In the genomic region with DNA sequence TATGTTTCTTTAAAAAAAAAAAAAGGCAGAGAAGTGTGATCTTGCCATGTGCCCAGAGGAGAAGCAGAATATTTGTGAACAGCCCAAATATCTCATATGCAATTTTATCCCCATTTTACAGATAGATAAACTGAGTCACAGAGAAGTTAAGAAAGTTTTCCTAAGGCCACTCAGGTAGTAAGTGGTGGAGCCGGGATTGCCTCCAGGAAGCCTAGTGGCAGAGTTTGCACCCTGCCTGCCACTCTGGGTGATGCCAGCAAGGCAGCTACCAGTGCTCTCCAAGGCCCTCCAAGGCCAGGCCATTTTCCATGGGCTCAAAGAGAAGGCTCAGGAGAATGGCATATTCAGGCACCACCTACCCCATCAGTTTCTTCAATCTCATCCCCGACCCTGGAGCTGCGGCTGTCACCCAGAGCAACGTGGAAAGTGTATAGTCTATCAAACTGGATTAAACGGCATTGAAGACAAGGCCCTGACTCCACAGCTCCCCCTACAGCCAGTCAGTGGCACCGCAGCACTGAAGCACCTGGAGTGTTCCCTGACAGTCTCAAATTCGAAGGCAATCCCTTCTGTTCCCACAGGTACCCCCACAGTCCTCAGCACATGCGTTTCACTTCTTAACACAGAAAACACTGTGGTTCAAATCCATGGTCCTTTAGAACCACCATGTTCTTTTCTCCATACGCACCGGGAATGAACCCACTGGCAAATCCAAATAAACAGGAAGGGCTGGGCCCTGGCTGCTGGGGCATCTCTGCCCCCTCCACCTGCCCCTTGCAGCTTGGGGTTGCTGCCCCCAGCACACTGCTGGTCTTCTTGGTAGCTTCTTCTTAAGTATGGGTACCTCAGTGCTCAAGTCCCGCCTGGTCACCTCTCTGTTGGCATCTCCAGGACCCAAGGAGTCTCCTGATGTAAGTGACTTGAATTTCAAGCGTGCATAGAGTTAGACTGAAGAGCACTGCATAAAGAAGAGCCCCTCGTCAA, we compare ENCODE assay signal across 8 cellular contexts.
DNase-seq lines count a peak whose midpoint lies in the region; ATAC-seq and TF ChIP-seq lines count a peak whose summit lies in the region.

No MANE protein-coding gene starts in this region.

- H3K27me3 ChIP-seq in hepatocyte (no peaks in the 10 kb centered on the region), suprapubic skin (peaks cover 18% of the 10 kb centered on the region)

- peak; percentile 53 for TF ChIP-seq CTCF in hepatocyte (IDR thresholded peaks at IDR 0.05; ENCODE audit: poor library complexity)
- TF ChIP-seq CTCF in suprapubic skin (IDR thresholded peaks at IDR 0.05), result peak; percentile 41 to 90

- H3K9me3 Mint-ChIP-seq in activated naive CD8-positive, alpha-beta T cell treated with anti-CD3 and anti-CD28 coated beads for 36 hours, result no peaks in the 10 kb centered on the region
- no peaks in the 10 kb centered on the region for H3K9me3 Mint-ChIP-seq in T-cell

- ATAC-seq in GM21723 (IDR thresholded peaks at IDR 0.05; ENCODE audit: unreplicated experiment) (no peak), T-cell (replicated peaks in 1 of 4) (no peak)

- no peaks in the 10 kb centered on the region for H3K4me1 Mint-ChIP-seq in activated naive CD8-positive, alpha-beta T cell treated with anti-CD3 and anti-CD28 coated beads for 36 hours
- no peaks in the 10 kb centered on the region for H3K4me1 Mint-ChIP-seq in T-cell

- H3K36me3 Mint-ChIP-seq in activated naive CD8-positive, alpha-beta T cell treated with anti-CD3 and anti-CD28 coated beads for 36 hours, result no peaks in the 10 kb centered on the region
- H3K36me3 Mint-ChIP-seq in T-cell, result no peaks in the 10 kb centered on the region

- no peak for TF ChIP-seq EP300 in suprapubic skin (IDR thresholded peaks at IDR 0.05)

- H3K9me3 ChIP-seq in hepatocyte (ENCODE audit: low read depth) (no peaks in the 10 kb centered on the region), suprapubic skin (no peaks in the 10 kb centered on the region)

- H3K4me3 Mint-ChIP-seq in activated naive CD8-positive, alpha-beta T cell treated with anti-CD3 and anti-CD28 coated beads for 36 hours, result no peak overlapping the region
- no peak overlapping the region for H3K4me3 Mint-ChIP-seq in T-cell

- DNase-seq in A172 (ENCODE audit: low spot score), result peak; percentile 46
- peak; percentile 48 for DNase-seq in EH (ENCODE audit: low read depth)
- DNase-seq in NCI-H2029 treated with DMSO at 0.1 percent for 48 hours (lab: John Stamatoyannopoulos, UW), result peak; percentile 26
- DNase-seq in activated naive CD8-positive, alpha-beta T cell treated with anti-CD3 and anti-CD28 coated beads for 36 hours, result peak; percentile 15
- DNase-seq in hepatocyte (ENCODE audit: low spot score), result no peak
- DNase-seq in suprapubic skin (ENCODE audit: low spot score in 2 of 2), result no peak
- DNase-seq in T-cell, result no peak

- WGBS in hepatocyte (ENCODE audit: low lambda C conversion rate, missing lambda C conversion rate), result 57% methylated on average over 13 of the region's 13 CpGs
- 60% methylated on average over 10 of the region's 13 CpGs for WGBS in suprapubic skin

- no peak overlapping the region for H3K27ac Mint-ChIP-seq in activated naive CD8-positive, alpha-beta T cell treated with anti-CD3 and anti-CD28 coated beads for 36 hours
- no peak overlapping the region for H3K27ac Mint-ChIP-seq in T-cell

- POLR2A ChIA-PET in T-cell (lab: Charles Lee), result no interaction called here

- CTCF ChIA-PET in T-cell (lab: Charles Lee), result interaction anchor here in 1 of 2 donors (0.6 kb wide), 1 partner anchor 879 kb away, joined by 6 read pairs; no protein-coding TSS in a partner anchor

- H3K4me3 ChIP-seq in hepatocyte, result no peak overlapping the region
- no peak overlapping the region for H3K4me3 ChIP-seq in suprapubic skin

- no peaks in the 10 kb centered on the region for H3K79me2 ChIP-seq in hepatocyte

- no peak overlapping the region for H3K4me2 ChIP-seq in hepatocyte

- H3K27ac ChIP-seq in hepatocyte, result peak overlapping the region; percentile 75
- H3K27ac ChIP-seq in suprapubic skin, result no peak overlapping the region

- H3K27me3 Mint-ChIP-seq in activated naive CD8-positive, alpha-beta T cell treated with anti-CD3 and anti-CD28 coated beads for 36 hours, result peaks cover 39% of the 10 kb centered on the region
- peaks cover 31 to 33% of the 10 kb centered on the region in 2 donors for H3K27me3 Mint-ChIP-seq in T-cell

- H3K9me2 ChIP-seq in hepatocyte (replicated peaks; ENCODE audit: insufficient read depth), result no peaks in the 10 kb centered on the region

- H3K4me1 ChIP-seq in hepatocyte (ENCODE audit: insufficient read depth), result peaks cover 31% of the 10 kb centered on the region
- H3K4me1 ChIP-seq in suprapubic skin, result peaks cover 6% of the 10 kb centered on the region

- no peak for TF ChIP-seq POLR2A in suprapubic skin (IDR thresholded peaks at IDR 0.05)

- no peaks in the 10 kb centered on the region for H4K20me1 ChIP-seq in hepatocyte (ENCODE audit: insufficient read depth, poor library complexity, severe bottlenecking)

- H3K36me3 ChIP-seq in hepatocyte (replicated peaks; ENCODE audit: insufficient read depth, low read depth) (no peaks in the 10 kb centered on the region), suprapubic skin (no peaks in the 10 kb centered on the region)

- H2AFZ ChIP-seq in hepatocyte, result no peak overlapping the region

Comparison
In these comparisons a context has a peak if more than half of its experiments do, and no peak if none do; other contexts are left out.
1. DNase-seq: peak in A172 (single experiment), EH (single experiment), NCI-H2029 treated with DMSO at 0.1 percent for 48 hours (single experiment) and activated naive CD8-positive, alpha-beta T cell treated with anti-CD3 and anti-CD28 coated beads for 36 hours (single experiment); none in hepatocyte (single experiment), suprapubic skin (0 of 2) and T-cell (0 of 34).